11 cellular contexts compared by ENCODE assay signal in genomic region chr7:101169110-101169837, GRCh38. TPM values are rescaled to one million over a fixed set of nuclear protein-coding genes. Genes with fewer than 3 reads are reported as not detected.
A peak's percentile ranks its signal among the peaks of the same experiment; 100 is the strongest.
DNase-seq lines count a peak whose midpoint lies in the region; ATAC-seq and TF ChIP-seq lines count a peak whose summit lies in the region.
"Had no signal": no experiment of that assay in that cellular context is flagged by ENCODE, and none has a peak within 500 bp of the region (broad histone marks: within the 10 kb centered on the region; RNA-seq: fewer than 3 reads in every experiment).

No MANE protein-coding gene starts in this region.

- H3K9me3 ChIP-seq in hepatocyte (ENCODE audit: low read depth) = no peaks in the 10 kb centered on the region

- TF ChIP-seq CTCF in hepatocyte (IDR thresholded peaks at IDR 0.05; ENCODE audit: poor library complexity) (no peak), brain microvascular endothelial cell (IDR thresholded peaks at IDR 0.05; ENCODE audit: low read depth, low read length, missing control alignments) (no peak)

- H3K79me2 ChIP-seq in ACC112 (ENCODE audit: control insufficient read depth, insufficient read depth, low read length, unreplicated experiment) (no peaks in the 10 kb centered on the region), hepatocyte (no peaks in the 10 kb centered on the region)

- peak overlapping the region; percentile 72 for H3K4me2 ChIP-seq in hepatocyte

- H3K27me3 ChIP-seq in ACC112 (ENCODE audit: insufficient read depth, low read length) (peaks cover 71% of the 10 kb centered on the region), hepatocyte (peaks cover 96% of the 10 kb centered on the region), brain microvascular endothelial cell (replicated peaks) (peaks cover 64% of the 10 kb centered on the region)

- peaks cover 6% of the 10 kb centered on the region for H4K20me1 ChIP-seq in hepatocyte (ENCODE audit: insufficient read depth, poor library complexity, severe bottlenecking)

- H2AFZ ChIP-seq in ACC112 (ENCODE audit: low read length, unreplicated experiment) (peak overlapping the region; percentile 17), hepatocyte (no peak overlapping the region)

- no peaks in the 10 kb centered on the region for H3K36me3 ChIP-seq in ACC112 (ENCODE audit: insufficient read depth, low read length)
- no peaks in the 10 kb centered on the region for H3K36me3 ChIP-seq in hepatocyte (replicated peaks; ENCODE audit: insufficient read depth, low read depth)
- H3K36me3 ChIP-seq in brain microvascular endothelial cell (replicated peaks) = no peaks in the 10 kb centered on the region

- DNase-seq in ELR (ENCODE audit: low read depth) (peak; percentile 43), hepatocyte (ENCODE audit: low spot score) (no peak), brain microvascular endothelial cell (no peak), NCI-H510A treated with DMSO at 0.1 percent for 48 hours (lab: John Stamatoyannopoulos, UW) (no peak), SHP77 (lab: John Stamatoyannopoulos, UW) (no peak)

- H3K27ac ChIP-seq in ACC112 (ENCODE audit: low read depth, low read length) (no peak overlapping the region; the same call in 1 of the 2 replicates), hepatocyte (no peak overlapping the region), brain microvascular endothelial cell (no peak overlapping the region)

- peak; percentile 2 for ATAC-seq in SK-N-SH treated with all-trans-retinoic acid at 6 μM for 48 hours
- ATAC-seq in GM21576 (IDR thresholded peaks at IDR 0.05; ENCODE audit: unreplicated experiment) = no peak

- H3K9me2 ChIP-seq in hepatocyte (replicated peaks; ENCODE audit: insufficient read depth) = no peaks in the 10 kb centered on the region

- in situ Hi-C loops in brain microvascular endothelial cell (cut with HindIII; ENCODE audit: low pct_ligation_motif_present, low sequenced_read_pairs) = loop anchor here (25.0 kb wide), 1 partner anchor 118 kb away; no protein-coding TSS in a partner anchor

- 2% methylated on average over 14 of the region's 18 CpGs for WGBS in hepatocyte (ENCODE audit: low lambda C conversion rate, missing lambda C conversion rate)

- H3K4me3 ChIP-seq in ACC112 (ENCODE audit: low read depth, low read length) = peak overlapping the region; percentile 60
- H3K4me3 ChIP-seq in hepatocyte = no peak overlapping the region
- H3K4me3 ChIP-seq in brain microvascular endothelial cell (ENCODE audit: low read depth, low read length) = no peak overlapping the region

- H3K4me1 ChIP-seq in ACC112 (ENCODE audit: control insufficient read depth, insufficient read depth, low read length, unreplicated experiment) (peaks cover 62% of the 10 kb centered on the region), hepatocyte (ENCODE audit: insufficient read depth) (peaks cover 24% of the 10 kb centered on the region)

TF ChIP-seq in SK-N-SH treated with all-trans-retinoic acid at 6 μM for 48 hours, 23 proteins besides CTCF, POLR2A, EP300 and RAD21:
- no peak for TF ChIP-seq ZFP3 (CRISPR knock-in tag; IDR thresholded peaks at IDR 0.05)
- TF ChIP-seq GLIS3 (CRISPR knock-in tag; IDR thresholded peaks at IDR 0.05) = no peak

RNA-seq across cellular contexts. Expression of gene VGF, which starts 3.9 kb away (rescaled TPM):
- 0.30 and 0.32 TPM in 2 replicates for total RNA-seq in hepatocyte
- polyA plus RNA-seq in hepatocyte = 0.19 and 0.80 TPM in 2 replicates
- total RNA-seq: dermis microvascular lymphatic vessel endothelial cell, Right ventricle myocardium superior had no signal

RNA-seq across cellular contexts. Expression of gene NAT16, which starts 10.8 kb away (rescaled TPM):
- not detected in 2 replicates for total RNA-seq in hepatocyte
- not detected in 2 replicates for polyA plus RNA-seq in hepatocyte
- total RNA-seq: dermis microvascular lymphatic vessel endothelial cell, pulmonary artery endothelial cell, Right ventricle myocardium superior had no signal

RNA-seq across cellular contexts. Expression of gene AP1S1, which starts 15.0 kb away (rescaled TPM):
- 85.8 and 118 TPM in 2 replicates for total RNA-seq in hepatocyte
- 31.1 and 32.0 TPM in 2 replicates for polyA plus RNA-seq in hepatocyte

RNA-seq across cellular contexts. Expression of gene MOGAT3, which starts 31.6 kb away (rescaled TPM):
- total RNA-seq in hepatocyte = 6.3 and 8.4 TPM in 2 replicates
- 10.5 and 14.0 TPM in 2 replicates for polyA plus RNA-seq in hepatocyte
- total RNA-seq: dermis microvascular lymphatic vessel endothelial cell, pulmonary artery endothelial cell, Right ventricle myocardium superior had no signal

RNA-seq across cellular contexts. Expression of gene SERPINE1, which starts 42.4 kb away (rescaled TPM):
- 81.8 and 98.2 TPM in 2 replicates for total RNA-seq in hepatocyte
- 181 and 185 TPM in 2 replicates for polyA plus RNA-seq in hepatocyte
